17 cellular contexts compared by ENCODE assay signal in genomic region chr5:31702709-31703108, GRCh38.
"Had no signal": no experiment of that assay in that cellular context is flagged by ENCODE, and none has a peak within 500 bp of the region (broad histone marks: within the 10 kb centered on the region; RNA-seq: fewer than 3 reads in every experiment).

No MANE protein-coding gene starts in this region.

- H3K27ac Mint-ChIP-seq: effector memory CD8-positive, alpha-beta T cell; T-helper 1 cell treated with Interleukin-12 subunit alpha and Interleukin-12 subunit beta and Interleukin-4 antibody, amounts not matched to agents 30 μg/mL and 1 μg/mL, for 36 hours had no signal

- H3K9me3 Mint-ChIP-seq: activated T-cell treated with anti-CD3 and anti-CD28 coated beads, Interleukin-2, amount 50 U/mL, for 4 hours; effector memory CD8-positive, alpha-beta T cell; neural crest cell; T-helper 1 cell treated with Interleukin-12 subunit alpha and Interleukin-12 subunit beta and Interleukin-4 antibody, amounts not matched to agents 30 μg/mL and 1 μg/mL, for 36 hours had no signal

- ATAC-seq: activated CD4-positive, CD25-positive, alpha-beta regulatory T cell treated with anti-CD3 and anti-CD28 coated beads, Interleukin-2, amount 50 U/mL, for 24 hours; activated T-cell treated with anti-CD3 and anti-CD28 coated beads, Interleukin-2, amount 50 U/mL, for 4 hours; effector memory CD8-positive, alpha-beta T cell had no signal

- H3K27me3 ChIP-seq: adrenal gland had no signal

- H3K9me3 ChIP-seq: adrenal gland, prostate gland, thoracic aorta had no signal

- H3K4me3 Mint-ChIP-seq: activated T-cell treated with anti-CD3 and anti-CD28 coated beads, Interleukin-2, amount 50 U/mL, for 4 hours; effector memory CD8-positive, alpha-beta T cell; neural crest cell; T-helper 1 cell treated with Interleukin-12 subunit alpha and Interleukin-12 subunit beta and Interleukin-4 antibody, amounts not matched to agents 30 μg/mL and 1 μg/mL, for 36 hours had no signal

- H3K27ac ChIP-seq: adrenal gland, prostate gland, thoracic aorta had no signal

- DNase-seq: activated CD4-positive, alpha-beta T cell treated with anti-CD3 and anti-CD28 coated beads, Interleukin-2, amount 50 U/mL, for 1 hour; activated CD8-positive, alpha-beta memory T cell treated with anti-CD3 and anti-CD28 coated beads, Interleukin-2, amount 50 U/mL, for 4 hours; activated naive CD4-positive, alpha-beta T cell treated with anti-CD3 and anti-CD28 coated beads, Interleukin-2, amount 50 U/mL, for 16 hours; activated T-cell treated with anti-CD3 and anti-CD28 coated beads, Interleukin-2, amount 50 U/mL, for 4 hours; adrenal gland; dermis blood vessel endothelial cell; effector memory CD8-positive, alpha-beta T cell; foreskin melanocyte; head of caudate nucleus; small intestine; stimulated activated CD4-positive, alpha-beta T cell treated with anti-CD3 and anti-CD28 coated beads, Interleukin-4, amount 100 ng/mL, for 1 hour had no signal

- H3K4me3 ChIP-seq: adrenal gland, lung, prostate gland, thoracic aorta had no signal

- H3K36me3 ChIP-seq: adrenal gland, prostate gland, thoracic aorta had no signal

- H3K4me1 ChIP-seq: adrenal gland, prostate gland had no signal
